Comparison of ENCODE assay signal across 18 cellular contexts in the genomic region with DNA sequence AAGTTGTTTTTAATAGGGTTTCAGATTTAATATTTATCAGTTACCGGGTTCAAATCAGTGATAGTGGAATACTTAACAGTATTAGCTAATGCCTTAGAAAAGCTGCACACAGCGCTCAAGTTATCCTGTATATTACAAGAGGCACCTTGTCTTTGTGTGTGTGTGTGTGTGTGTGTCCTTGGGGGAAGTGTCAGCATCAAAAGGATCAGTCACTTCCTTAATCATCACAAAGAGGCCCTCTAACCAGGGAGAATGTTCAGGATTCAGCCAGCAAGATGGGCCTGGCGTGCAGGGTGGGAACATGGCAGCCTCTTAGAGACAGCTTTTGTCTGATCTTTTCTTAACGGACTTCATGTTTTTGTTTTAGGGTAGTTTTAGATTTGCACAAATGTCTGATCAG. TPM values are rescaled to one million over a fixed set of nuclear protein-coding genes. Genes with fewer than 3 reads are reported as not detected.
DNase-seq lines count a peak whose midpoint lies in the region; TF ChIP-seq lines count a peak whose summit lies in the region.
"Had no signal": no experiment of that assay in that cellular context is flagged by ENCODE, and none has a peak within 500 bp of the region (broad histone marks: within the 10 kb centered on the region; RNA-seq: fewer than 3 reads in every experiment).

No MANE protein-coding gene starts in this region.

- H3K27me3 ChIP-seq in neural progenitor cell (no peaks in the 10 kb centered on the region), tibial artery (no peaks in the 10 kb centered on the region)
- H3K27me3 ChIP-seq: BLaER1 treated with 17β-estradiol and CSF1 and Interleukin-3, amounts not matched to agents 10 nM and 100 nM had no signal

- intact Hi-C loops in tibial artery (cut with DNase I; ENCODE audit: low total_unique reads): no loop called here

- H3F3A ChIP-seq in neural progenitor cell (ENCODE audit: low read depth): no peaks in the 10 kb centered on the region

- H3K9me3 Mint-ChIP-seq in neural progenitor cell: no peaks in the 10 kb centered on the region
- H3K9me3 Mint-ChIP-seq: CD8-positive, alpha-beta T cell had no signal

- TF ChIP-seq CTCF in neural progenitor cell (IDR thresholded peaks at IDR 0.05) (no peak), tibial artery (IDR thresholded peaks at IDR 0.05) (no peak)

- peaks cover 24% of the 10 kb centered on the region for H3K4me1 ChIP-seq in neural progenitor cell
- peaks cover 0 to 6% (median 0%) of the 10 kb centered on the region in 4 donors for H3K4me1 ChIP-seq in tibial artery
- H3K4me1 ChIP-seq: A549 had no signal

- H3K27ac ChIP-seq in cingulate gyrus (ENCODE audit: low read depth, low read length) (peak overlapping the region; percentile 39), neural progenitor cell (no peak overlapping the region), tibial artery (no peak overlapping the region)
- H3K27ac ChIP-seq: A549; BLaER1 treated with 17β-estradiol and CSF1 and Interleukin-3, amounts not matched to agents 10 nM and 100 nM had no signal

- no peaks in the 10 kb centered on the region for H3K79me2 ChIP-seq in neural progenitor cell (ENCODE audit: low read depth)

- no peak overlapping the region for H3K4me3 Mint-ChIP-seq in neural progenitor cell
- H3K4me3 Mint-ChIP-seq: CD8-positive, alpha-beta T cell had no signal

- peaks cover 28% of the 10 kb centered on the region for H3K4me1 Mint-ChIP-seq in neural progenitor cell

- H3K9me3 ChIP-seq in neural progenitor cell (ENCODE audit: low read depth) (no peaks in the 10 kb centered on the region), tibial artery (no peaks in the 10 kb centered on the region)
- H3K9me3 ChIP-seq: A549; BLaER1 treated with 17β-estradiol and CSF1 and Interleukin-3, amounts not matched to agents 10 nM and 100 nM had no signal

- DNase-seq in COLO829 (ENCODE audit: low spot score) (peak; percentile 39), Kasumi-1 (lab: John Stamatoyannopoulos, UW) (peak; percentile 10 to 34), neural progenitor cell (ENCODE audit: low spot score) (no peak), tibial artery (no peak), NCI-H1105 (lab: John Stamatoyannopoulos, UW) (no peak), NCI-H2227 treated with DMSO at 0.1 percent for 48 hours (lab: John Stamatoyannopoulos, UW) (no peak)
- DNase-seq: CD8-positive, alpha-beta T cell; KG1; NCI-H1092 treated with DMSO at 0.1 percent for 48 hours; NCI-H1694 treated with DMSO at 0.1 percent for 48 hours; NCI-H2107; NCI-H510A treated with DMSO at 0.1 percent for 48 hours; NCI-H774; PC-3; RPMI8226 had no signal

- H3K27ac Mint-ChIP-seq in neural progenitor cell: peak overlapping the region; percentile 51
- H3K27ac Mint-ChIP-seq: CD8-positive, alpha-beta T cell had no signal

- no peak overlapping the region for H2AFZ ChIP-seq in neural progenitor cell (replicated peaks)

- no peak overlapping the region for H3K4me3 ChIP-seq in neural progenitor cell
- no peak overlapping the region for H3K4me3 ChIP-seq in tibial artery
- H3K4me3 ChIP-seq: A549; BLaER1 treated with 17β-estradiol and CSF1 and Interleukin-3, amounts not matched to agents 10 nM and 100 nM had no signal

- H4K20me1 ChIP-seq in neural progenitor cell (ENCODE audit: low read depth): no peaks in the 10 kb centered on the region

- peaks cover 1% of the 10 kb centered on the region for H3K36me3 Mint-ChIP-seq in neural progenitor cell
- H3K36me3 Mint-ChIP-seq: CD8-positive, alpha-beta T cell had no signal

- no peak overlapping the region for H3K9ac ChIP-seq in neural progenitor cell
- H3K9ac ChIP-seq: BLaER1 treated with 17β-estradiol and CSF1 and Interleukin-3, amounts not matched to agents 10 nM and 100 nM had no signal

- H3K27me3 Mint-ChIP-seq in neural progenitor cell (ENCODE audit: insufficient read depth, low read depth): no peaks in the 10 kb centered on the region

- no peaks in the 10 kb centered on the region for H3K36me3 ChIP-seq in neural progenitor cell
- H3K36me3 ChIP-seq in tibial artery: peaks cover 0 to 20% (median 11%) of the 10 kb centered on the region in 3 donors

- peak overlapping the region; percentile 6 for H3K4me2 ChIP-seq in neural progenitor cell
- H3K4me2 ChIP-seq: A549 had no signal

RNA-seq across cellular contexts. Expression of a gene that starts 53.1 kb away (rescaled TPM):
- total RNA-seq in neural progenitor cell (ENCODE audit: low replicate concordance): 2.8 and 3.7 TPM in 2 replicates

Comparison
In these comparisons a context has a peak if more than half of its experiments do, and no peak if none do; other contexts are left out.
1. DNase-seq: peak in COLO829 (single experiment) and Kasumi-1 (2 of 2); none in neural progenitor cell (single experiment), tibial artery (0 of 2), NCI-H1105 (single experiment) and NCI-H2227 treated with DMSO at 0.1 percent for 48 hours (single experiment).